Comparison of ENCODE assay signal across 8 cellular contexts in the genomic region with DNA sequence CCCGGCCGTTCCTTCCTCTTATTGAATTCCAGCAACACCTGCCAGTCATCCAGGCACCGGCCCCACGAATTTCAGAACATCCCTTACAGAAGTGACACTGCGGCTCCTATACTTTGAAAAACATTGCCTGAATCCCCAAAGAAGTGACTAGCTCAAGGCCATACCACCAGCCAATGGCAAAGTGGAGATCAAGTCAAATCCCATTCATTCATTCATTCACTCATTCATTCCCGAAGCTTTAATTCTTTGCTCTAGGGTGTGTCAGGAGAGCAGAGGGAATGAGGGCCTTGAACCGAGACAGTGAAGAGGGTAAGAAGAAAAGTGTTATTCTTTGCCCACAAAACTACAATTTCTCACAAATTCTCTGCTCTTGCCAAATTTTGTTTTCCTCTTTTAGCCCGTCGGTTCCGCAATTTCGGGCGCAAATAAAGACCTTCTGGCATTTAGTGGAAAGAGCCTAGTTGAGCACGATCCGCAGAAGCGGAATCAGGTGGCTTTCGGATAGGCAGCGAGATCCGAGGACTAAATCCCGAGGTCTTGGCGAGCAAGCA. TPM values are rescaled to one million over a fixed set of nuclear protein-coding genes. Genes with fewer than 3 reads are reported as not detected.
A peak's percentile ranks its signal among the peaks of the same experiment; 100 is the strongest.
DNase-seq lines count a peak whose midpoint lies in the region; ATAC-seq and TF ChIP-seq lines count a peak whose summit lies in the region.

No MANE protein-coding gene starts in this region.

- no peak for TF ChIP-seq CTCF in RWPE2 (IDR thresholded peaks at IDR 0.05; ENCODE audit: poor library complexity, severe bottlenecking)
- no peak for TF ChIP-seq CTCF in fibroblast of lung (conservative IDR thresholded peaks at IDR 0.05 in 1 of 2, IDR thresholded peaks at IDR 0.05 in 1 of 2; ENCODE audit: low read depth in 1 of 2, low read length in 2 of 2)
- no peak for TF ChIP-seq CTCF in sigmoid colon (IDR thresholded peaks at IDR 0.05)

- no peaks in the 10 kb centered on the region for H3K27me3 ChIP-seq in RWPE2 (ENCODE audit: insufficient read depth, poor library complexity, severe bottlenecking)
- no peaks in the 10 kb centered on the region for H3K27me3 ChIP-seq in fibroblast of lung (ENCODE audit: control insufficient read depth, insufficient read depth, low read length)
- no peaks in the 10 kb centered on the region for H3K27me3 ChIP-seq in sigmoid colon

- no peak for TF ChIP-seq POLR2A in sigmoid colon (IDR thresholded peaks at IDR 0.05)

- intact Hi-C loops in sigmoid colon (cut with DNase I): no loop called here

- H4K20me1 ChIP-seq in fibroblast of lung (ENCODE audit: control insufficient read depth, extremely low read depth, insufficient read depth, low read length): no peaks in the 10 kb centered on the region

- peak overlapping the region; percentile 60 for H2AFZ ChIP-seq in fibroblast of lung (ENCODE audit: low read length)

- 16 to 24% methylated on average over 20 of the region's 20 CpGs for WGBS in sigmoid colon, 2 donors

- H3K36me3 ChIP-seq in RWPE2 (ENCODE audit: low read depth): peaks cover 18% of the 10 kb centered on the region
- no peaks in the 10 kb centered on the region for H3K36me3 ChIP-seq in fibroblast of lung (ENCODE audit: control insufficient read depth, insufficient read depth, low read length)
- H3K36me3 ChIP-seq in sigmoid colon: no peaks in the 10 kb centered on the region

- H3K79me2 ChIP-seq in fibroblast of lung (ENCODE audit: control insufficient read depth, insufficient read depth, low read length): peaks cover 8% of the 10 kb centered on the region

- H3K9ac ChIP-seq in fibroblast of lung (ENCODE audit: insufficient read depth, low read length): peak overlapping the region; percentile 59

- peak; percentile 0 for ATAC-seq in GM19455 (IDR thresholded peaks at IDR 0.05; ENCODE audit: unreplicated experiment)
- no peak for ATAC-seq in RWPE2 (ENCODE audit: low read depth)
- no peak for ATAC-seq in HG03025 (IDR thresholded peaks at IDR 0.05; ENCODE audit: low FRiP score, unreplicated experiment)

- no peaks in the 10 kb centered on the region for H3K9me3 ChIP-seq in RWPE2 (ENCODE audit: severe bottlenecking)
- no peaks in the 10 kb centered on the region for H3K9me3 ChIP-seq in fibroblast of lung (ENCODE audit: control insufficient read depth, insufficient read depth, low read depth, low read length)
- no peaks in the 10 kb centered on the region for H3K9me3 ChIP-seq in sigmoid colon

- H3K4me1 ChIP-seq in RWPE2 (ENCODE audit: insufficient read depth, poor library complexity, severe bottlenecking) (no peaks in the 10 kb centered on the region), fibroblast of lung (ENCODE audit: control insufficient read depth, extremely low read depth, insufficient read depth, low read length) (no peaks in the 10 kb centered on the region), sigmoid colon (no peaks in the 10 kb centered on the region)

- H3K4me3 ChIP-seq in RWPE2 (ENCODE audit: severe bottlenecking) (peak overlapping the region; percentile 92), fibroblast of lung (replicated peaks in 1 of 4; ENCODE audit: control extremely low read depth in 1 of 4, insufficient read depth in 1 of 4, low read depth in 3 of 4, low read length in 4 of 4) (peak overlapping the region; percentile 40 to 60 (median 48)), sigmoid colon (peak overlapping the region; percentile 14 to 57 (median 51))

- peak overlapping the region; percentile 73 for H3K27ac ChIP-seq in RWPE2 (ENCODE audit: poor library complexity, severe bottlenecking)
- H3K27ac ChIP-seq in fibroblast of lung (ENCODE audit: insufficient read depth, low read length): no peak overlapping the region
- H3K27ac ChIP-seq in sigmoid colon: no peak overlapping the region

- no peak for TF ChIP-seq EP300 in sigmoid colon (IDR thresholded peaks at IDR 0.05)

- H3K4me2 ChIP-seq in fibroblast of lung (ENCODE audit: extremely low read depth, insufficient read depth, low read length): peak overlapping the region; percentile 25

- no peak for DNase-seq in RWPE2 (ENCODE audit: low spot score)
- DNase-seq in fibroblast of lung (ENCODE audit: low read depth in 2 of 2): no peak
- no peak for DNase-seq in sigmoid colon
- DNase-seq in EL: no peak
- no peak for DNase-seq in KG1 (lab: John Stamatoyannopoulos, UW)
- no peak for DNase-seq in amniotic stem cell (lab: John Stamatoyannopoulos, UW)

RNA-seq across cellular contexts. Expression of a gene that starts 0.8 kb away (rescaled TPM):
- total RNA-seq in fibroblast of lung (5.4 and 8.8 TPM in 2 replicates), sigmoid colon (1 to 10 TPM; 2.5 to 3.9 (median 2.7) TPM)
- polyA plus RNA-seq in fibroblast of lung (14.5 and 33.7 TPM in 2 replicates), sigmoid colon (10 to 100 TPM; 28.4 to 46.4 (median 30.6) TPM)
- polyA plus RNA-seq in fibroblast of lung (2012): 29.6 and 70.5 TPM in 2 replicates
- polyA minus RNA-seq in fibroblast of lung (ENCODE audit: low replicate concordance): 1.0 and 5.6 TPM in 2 replicates
